20 cellular contexts compared by ENCODE assay signal in genomic region chr9:107338911-107339659, GRCh38. TPM values are rescaled to one million over a fixed set of nuclear protein-coding genes. Genes with fewer than 3 reads are reported as not detected.
DNase-seq lines count a peak whose midpoint lies in the region; ATAC-seq, FAIRE-seq and TF ChIP-seq lines count a peak whose summit lies in the region.
"Had no signal": no experiment of that assay in that cellular context is flagged by ENCODE, and none has a peak within 500 bp of the region (broad histone marks: within the 10 kb centered on the region; RNA-seq: fewer than 3 reads in every experiment).

No MANE protein-coding gene starts in this region.

- no peak overlapping the region for H3K27ac ChIP-seq in A549
- peak overlapping the region; percentile 80; the same call in 1 of the 2 replicates for H3K27ac ChIP-seq in C4-2B
- H3K27ac ChIP-seq in vagina: no peak overlapping the region
- H3K27ac ChIP-seq: brain microvascular endothelial cell, coronary artery, KMS-11, pancreas had no signal

- CTCF ChIA-PET in A549 (lab: Yijun Ruan, JAX): interaction anchor here (0.6 to 4.5 kb wide), 10 partner anchors 9 to 1326 kb away, joined by 3 to 34 read pairs (median 4); no protein-coding TSS in a partner anchor

- TF ChIP-seq CTCF in A549 (IDR thresholded peaks at IDR 0.05): no peak
- no peak for TF ChIP-seq CTCF in C4-2B (conservative IDR thresholded peaks at IDR 0.05)
- TF ChIP-seq CTCF in vagina (IDR thresholded peaks at IDR 0.05): no peak

- H3K4me3 ChIP-seq in A549 (no peak overlapping the region), vagina (no peak overlapping the region)
- H3K4me3 ChIP-seq: coronary artery, pancreas, uterus had no signal

- no peaks in the 10 kb centered on the region for H3K27me3 ChIP-seq in vagina
- H3K27me3 ChIP-seq: brain microvascular endothelial cell, pancreas, uterus had no signal

- H3K9me3 Mint-ChIP-seq in activated T-helper 2 cell treated with anti-CD3 and anti-CD28 coated beads, Interferon-gamma antibody, Interleukin-2, Interleukin-4, amounts not matched to agents 10 μg/mL and 5 μg/mL and 100 μg/mL, durations not matched to agents 14 hours and 24 hours and 36 hours: no peaks in the 10 kb centered on the region
- no peaks in the 10 kb centered on the region for H3K9me3 Mint-ChIP-seq in naive thymus-derived CD8-positive, alpha-beta T cell
- H3K9me3 Mint-ChIP-seq: CD8-positive, alpha-beta memory T cell; naive B cell had no signal

- TF ChIP-seq POLR2A in A549 (IDR thresholded peaks at IDR 0.05; ENCODE audit: low read length) (no peak), vagina (IDR thresholded peaks at IDR 0.05) (no peak)

- DNase-seq in A549 (ENCODE audit: low read depth in 1 of 2, low spot score in 1 of 2) (no peak), amygdala (lab: John Stamatoyannopoulos, UW) (no peak), vagina (ENCODE audit: extremely low spot score in 2 of 2) (no peak)
- DNase-seq in activated T-helper 2 cell treated with anti-CD3 and anti-CD28 coated beads, Interferon-gamma antibody, Interleukin-2, Interleukin-4, amounts not matched to agents 10 μg/mL and 5 μg/mL and 100 μg/mL, durations not matched to agents 14 hours and 24 hours and 36 hours (ENCODE audit: low spot score): no peak
- no peak for DNase-seq in naive thymus-derived CD8-positive, alpha-beta T cell
- no peak for DNase-seq in activated CD4-positive, alpha-beta T cell treated with anti-CD3 and anti-CD28 coated beads, Interleukin-2, amount 50 U/mL, for 1 hour
- DNase-seq: activated CD4-positive, alpha-beta T cell treated with anti-CD3 and anti-CD28 coated beads for 36 hours; brain microvascular endothelial cell; CD8-positive, alpha-beta memory T cell; GF-D8; mesenchymal stem cell; naive B cell; NCI-H2171 treated with DMSO at 0.1 percent for 48 hours; NCI-H69; pancreas had no signal

- H3K4me2 ChIP-seq in A549: no peak overlapping the region
- H3K4me2 ChIP-seq: KMS-11 had no signal

- no peaks in the 10 kb centered on the region for H3K27me3 Mint-ChIP-seq in activated T-helper 2 cell treated with anti-CD3 and anti-CD28 coated beads, Interferon-gamma antibody, Interleukin-2, Interleukin-4, amounts not matched to agents 10 μg/mL and 5 μg/mL and 100 μg/mL, durations not matched to agents 14 hours and 24 hours and 36 hours (ENCODE audit: low read depth)
- no peaks in the 10 kb centered on the region for H3K27me3 Mint-ChIP-seq in naive thymus-derived CD8-positive, alpha-beta T cell
- H3K27me3 Mint-ChIP-seq: activated CD4-positive, alpha-beta T cell treated with anti-CD3 and anti-CD28 coated beads for 36 hours; CD8-positive, alpha-beta memory T cell; naive B cell had no signal

- peaks cover 0 to 6% of the 10 kb centered on the region in 2 donors for H3K36me3 ChIP-seq in vagina
- H3K36me3 ChIP-seq: uterus had no signal

- H3K36me3 Mint-ChIP-seq in activated T-helper 2 cell treated with anti-CD3 and anti-CD28 coated beads, Interferon-gamma antibody, Interleukin-2, Interleukin-4, amounts not matched to agents 10 μg/mL and 5 μg/mL and 100 μg/mL, durations not matched to agents 14 hours and 24 hours and 36 hours (ENCODE audit: low read depth): peaks cover 21% of the 10 kb centered on the region
- H3K36me3 Mint-ChIP-seq in naive thymus-derived CD8-positive, alpha-beta T cell: peaks cover 0 to 13% (median 3%) of the 10 kb centered on the region in 3 donors
- H3K36me3 Mint-ChIP-seq: naive B cell had no signal

- no peak for TF ChIP-seq EP300 in A549 (IDR thresholded peaks at IDR 0.05)

- TF ChIP-seq RAD21 in A549 (conservative IDR thresholded peaks at IDR 0.05 in 1 of 2, IDR thresholded peaks at IDR 0.05 in 1 of 2): no peak

- no peaks in the 10 kb centered on the region for H3K4me1 ChIP-seq in A549
- H3K4me1 ChIP-seq in vagina: peaks cover 31% of the 10 kb centered on the region

- H3K4me1 Mint-ChIP-seq in activated T-helper 2 cell treated with anti-CD3 and anti-CD28 coated beads, Interferon-gamma antibody, Interleukin-2, Interleukin-4, amounts not matched to agents 10 μg/mL and 5 μg/mL and 100 μg/mL, durations not matched to agents 14 hours and 24 hours and 36 hours (ENCODE audit: low read depth): peaks cover 3% of the 10 kb centered on the region
- peaks cover 4 to 9% (median 5%) of the 10 kb centered on the region in 4 donors for H3K4me1 Mint-ChIP-seq in naive thymus-derived CD8-positive, alpha-beta T cell

- no peak overlapping the region for H3K4me3 Mint-ChIP-seq in activated T-helper 2 cell treated with anti-CD3 and anti-CD28 coated beads, Interferon-gamma antibody, Interleukin-2, Interleukin-4, amounts not matched to agents 10 μg/mL and 5 μg/mL and 100 μg/mL, durations not matched to agents 14 hours and 24 hours and 36 hours (ENCODE audit: low read depth)
- no peak overlapping the region for H3K4me3 Mint-ChIP-seq in naive thymus-derived CD8-positive, alpha-beta T cell
- H3K4me3 Mint-ChIP-seq: activated CD4-positive, alpha-beta T cell treated with anti-CD3 and anti-CD28 coated beads for 36 hours; CD8-positive, alpha-beta memory T cell; naive B cell had no signal

- FAIRE-seq in A549 (lab: Jason Lieb, UNC): no peak
- FAIRE-seq: pancreas, TTC549 had no signal

- POLR2A ChIA-PET in A549 (lab: Yijun Ruan, JAX): no interaction called here
- POLR2A ChIA-PET in naive thymus-derived CD8-positive, alpha-beta T cell (lab: Charles Lee): no interaction called here

- intact Hi-C loops in activated T-helper 2 cell treated with anti-CD3 and anti-CD28 coated beads, Interferon-gamma antibody, Interleukin-2, Interleukin-4, amounts not matched to agents 10 μg/mL and 5 μg/mL and 100 μg/mL, durations not matched to agents 14 hours and 24 hours and 36 hours (cut with micrococcal nuclease): no loop called here
- intact Hi-C loops in vagina (cut with DNase I): no loop called here

- no peak for ATAC-seq in A549
- no peak for ATAC-seq in naive thymus-derived CD8-positive, alpha-beta T cell
- ATAC-seq: activated CD4-positive, alpha-beta T cell treated with anti-CD3 and anti-CD28 coated beads for 36 hours; pancreas had no signal

- H3K27ac Mint-ChIP-seq in activated T-helper 2 cell treated with anti-CD3 and anti-CD28 coated beads, Interferon-gamma antibody, Interleukin-2, Interleukin-4, amounts not matched to agents 10 μg/mL and 5 μg/mL and 100 μg/mL, durations not matched to agents 14 hours and 24 hours and 36 hours: peak overlapping the region; percentile 55
- peak overlapping the region in 8 of 10 donors; percentile 10 to 52 (median 26) for H3K27ac Mint-ChIP-seq in naive thymus-derived CD8-positive, alpha-beta T cell
- H3K27ac Mint-ChIP-seq: activated CD4-positive, alpha-beta T cell treated with anti-CD3 and anti-CD28 coated beads for 36 hours had no signal

- WGBS in A549 (ENCODE audit: missing lambda C conversion rate): 78% methylated on average over 7 of the region's 7 CpGs

- no peaks in the 10 kb centered on the region for H3K9me3 ChIP-seq in A549
- H3K9me3 ChIP-seq in vagina: no peaks in the 10 kb centered on the region
- H3K9me3 ChIP-seq: pancreas, uterus had no signal

TF ChIP-seq in A549, 52 proteins besides CTCF, POLR2A, EP300 and RAD21:
- TF ChIP-seq KDM1A (IDR thresholded peaks at IDR 0.05; ENCODE audit: low read depth) (peak; percentile 83; the same call in 1 of the 2 replicates), JUNB (IDR thresholded peaks at IDR 0.05) (no peak)

RNA-seq across cellular contexts. Expression of gene RAD23B, which starts 56.0 kb away (rescaled TPM):
- polyA plus RNA-seq in A549 (2011; rRNA removed) (195 and 207 TPM in 2 replicates), A549 (2017; fragmentation: RNase III; extraction: RNeasy Plus Mini Kit Qiagen cat#74134 plus additional on column Dnase treatment) (136 to 141 TPM (median 140 TPM) in 3 replicates)
- 64.1 and 82.0 TPM in 2 replicates for polyA plus RNA-seq in A549 (2012; cell fraction: cytosol; rRNA removed)
- polyA plus RNA-seq in A549 (2012; cell fraction: nucleus; rRNA removed): 28.7 and 45.4 TPM in 2 replicates
- polyA minus RNA-seq in A549 (2011; rRNA and poly(A)+ RNA removed): 322 and 348 TPM in 2 replicates
- total RNA-seq in activated T-helper 2 cell treated with anti-CD3 and anti-CD28 coated beads, Interferon-gamma antibody, Interleukin-2, Interleukin-4, amounts not matched to agents 10 μg/mL and 5 μg/mL and 100 μg/mL, durations not matched to agents 14 hours and 24 hours and 36 hours: 142 and 145 TPM in 2 replicates
- 10 to 100 TPM; 48.1 to 62.5 TPM for total RNA-seq in naive thymus-derived CD8-positive, alpha-beta T cell
- 10 to 100 TPM in 2 of 3 donors, 1 to 10 TPM in 1; 6.9 to 17.9 (median 14.4) TPM for polyA plus RNA-seq in naive thymus-derived CD8-positive, alpha-beta T cell
- total RNA-seq in vagina: 61.1 TPM
